In genomic region chr13:46522692-46523040, GRCh38 we compare ENCODE assay signal across 26 cellular contexts. TPM values are rescaled to one million over a fixed set of nuclear protein-coding genes. Genes with fewer than 3 reads are reported as not detected.
A peak's percentile ranks its signal among the peaks of the same experiment; 100 is the strongest.
DNase-seq lines count a peak whose midpoint lies in the region; ATAC-seq and TF ChIP-seq lines count a peak whose summit lies in the region.
"Had no signal": no experiment of that assay in that cellular context is flagged by ENCODE, and none has a peak within 500 bp of the region (broad histone marks: within the 10 kb centered on the region; RNA-seq: fewer than 3 reads in every experiment).

No MANE protein-coding gene starts in this region.

- no peak overlapping the region for H2BK15ac ChIP-seq in mesenchymal stem cell (ENCODE audit: low read depth, poor library complexity, severe bottlenecking)

- no peaks in the 10 kb centered on the region for H3K9me2 ChIP-seq in PC-9 (ENCODE audit: insufficient read depth)

- WGBS in heart left ventricle, 4 donors: 61 to 77% (median 64%) methylated on average over 1 of the region's 1 CpG
- WGBS in mesenchymal stem cell: no CpG with 5 or more reads among the region's 1 CpG

- H3K14ac ChIP-seq in mesenchymal stem cell (ENCODE audit: low read length in 2 of 2): no peak overlapping the region

- H2BK120ac ChIP-seq in mesenchymal stem cell (ENCODE audit: low read depth, low read length): no peak overlapping the region

- H3K9me3 Mint-ChIP-seq in neural crest cell: peaks cover 7% of the 10 kb centered on the region
- H3K9me3 Mint-ChIP-seq: HFFc6 had no signal

- no peaks in the 10 kb centered on the region for H3K79me2 ChIP-seq in PC-9 (ENCODE audit: low read depth)

- peaks cover 3% of the 10 kb centered on the region for H3K36me3 Mint-ChIP-seq in neural crest cell (ENCODE audit: low read depth)
- H3K36me3 Mint-ChIP-seq: CD14-positive monocyte had no signal

- H2AK5ac ChIP-seq in mesenchymal stem cell (ENCODE audit: low read length, severe bottlenecking): no peak overlapping the region

- no TSS peak for BruUV-seq in PC-9 (replicated peaks; lab: Mats Ljungman, UMichigan)

- no peaks in the 10 kb centered on the region for H3F3A ChIP-seq in PC-9 (ENCODE audit: insufficient read depth, low read depth)

- no peaks in the 10 kb centered on the region for H3K27me3 Mint-ChIP-seq in neural crest cell (ENCODE audit: low read depth)

- H3K4ac ChIP-seq in mesenchymal stem cell (ENCODE audit: low read depth in 1 of 2, low read length in 2 of 2): no peak overlapping the region

- DNase-seq in left ventricle myocardium inferior (no peak), heart left ventricle (no peak), dermis blood vessel endothelial cell (peak; percentile 25), mesenchymal stem cell (no peak), neural crest cell (ENCODE audit: low read depth, low spot score) (no peak), PC-9 (no peak), NCI-H2081 treated with DMSO at 0.1 percent for 48 hours (lab: John Stamatoyannopoulos, UW) (no peak), SW480 (ENCODE audit: low spot score) (no peak)
- DNase-seq: 8988T; ACHN; AML-193; BE2C; Calu3; CD4-positive, alpha-beta T cell; CD8-positive, alpha-beta memory T cell; COR-L47; DMS79; EL; GF-D8; H9; HFFc6 had no signal

- peaks cover 6% of the 10 kb centered on the region for H3K9me3 ChIP-seq in left ventricle myocardium inferior (replicated peaks)
- peaks cover 0 to 8% (median 2%) of the 10 kb centered on the region in 12 donors for H3K9me3 ChIP-seq in heart left ventricle
- H3K9me3 ChIP-seq in mesenchymal stem cell (ENCODE audit: control insufficient read depth, low read length): no peaks in the 10 kb centered on the region
- H3K9me3 ChIP-seq in PC-9 (ENCODE audit: insufficient read depth, low read depth): no peaks in the 10 kb centered on the region
- H3K9me3 ChIP-seq: A549, BE2C had no signal

- no peak overlapping the region for H4K91ac ChIP-seq in mesenchymal stem cell (ENCODE audit: low read length)

- H3K4me1 ChIP-seq in left ventricle myocardium inferior (peaks cover 35% of the 10 kb centered on the region), heart left ventricle (peaks cover 6 to 37% (median 20%) of the 10 kb centered on the region in 12 donors), mesenchymal stem cell (ENCODE audit: control insufficient read depth, insufficient read depth, low read depth, low read length) (peaks cover 4% of the 10 kb centered on the region), PC-9 (replicated peaks; ENCODE audit: insufficient read depth) (no peaks in the 10 kb centered on the region)
- H3K4me1 ChIP-seq: BE2C had no signal

- no peak overlapping the region for H4K8ac ChIP-seq in mesenchymal stem cell (ENCODE audit: low read length)

- no peaks in the 10 kb centered on the region for H3K79me1 ChIP-seq in mesenchymal stem cell (replicated peaks; ENCODE audit: low read length, poor library complexity, severe bottlenecking)

- CTCF ChIA-PET in PC-9 (lab: Charles Lee): no interaction called here

- peaks cover 71% of the 10 kb centered on the region for H3K4me1 Mint-ChIP-seq in neural crest cell
- H3K4me1 Mint-ChIP-seq: CD8-positive, alpha-beta memory T cell; GM23338 had no signal

- POLR2A ChIA-PET in PC-9 (lab: Charles Lee; ENCODE audit: unreplicated experiment): no interaction called here

- H2BK12ac ChIP-seq in mesenchymal stem cell (ENCODE audit: low read length in 2 of 2): no peak overlapping the region

- no peaks in the 10 kb centered on the region for H4K20me1 ChIP-seq in PC-9 (ENCODE audit: insufficient read depth)
- H4K20me1 ChIP-seq: BLaER1 treated with 17β-estradiol and CSF1 and Interleukin-3, amounts not matched to agents 10 nM and 100 nM had no signal

- H2AFZ ChIP-seq in mesenchymal stem cell (ENCODE audit: low read depth, low read length): no peak overlapping the region
- H2AFZ ChIP-seq in PC-9: no peak overlapping the region
- H2AFZ ChIP-seq: GM23338 had no signal

- intact Hi-C loops in left ventricle myocardium inferior (cut with micrococcal nuclease): no loop called here
- intact Hi-C loops in heart left ventricle (cut with DNase I): no loop called here
- intact Hi-C loops in PC-9 (cut with micrococcal nuclease; ENCODE audit: unreplicated experiment): no loop called here

- no peak overlapping the region for H3K18ac ChIP-seq in mesenchymal stem cell (ENCODE audit: low read depth in 1 of 2, low read length in 2 of 2)

- no peak overlapping the region for H3K4me3 Mint-ChIP-seq in neural crest cell
- H3K4me3 Mint-ChIP-seq: CD14-positive monocyte; CD4-positive, alpha-beta T cell; CD8-positive, alpha-beta memory T cell; GM23338; H9; HFFc6 had no signal

- H3K27me3 ChIP-seq in left ventricle myocardium inferior (ENCODE audit: low read depth) (no peaks in the 10 kb centered on the region), heart left ventricle (no peaks in the 10 kb centered on the region), mesenchymal stem cell (ENCODE audit: control insufficient read depth in 1 of 2, insufficient read depth in 1 of 2, low read length in 2 of 2) (peaks cover 0 to 8% of the 10 kb centered on the region in 2 experiments), PC-9 (ENCODE audit: insufficient read depth, low read depth) (peaks cover 14% of the 10 kb centered on the region)
- H3K27me3 ChIP-seq: BE2C; BLaER1 treated with 17β-estradiol and CSF1 and Interleukin-3, amounts not matched to agents 10 nM and 100 nM had no signal

- ATAC-seq in heart left ventricle: no peak
- ATAC-seq: A549, GM23338, HCT116 had no signal

- peak overlapping the region; percentile 1 for H3K9ac ChIP-seq in mesenchymal stem cell (ENCODE audit: low read length)
- H3K9ac ChIP-seq: BLaER1 treated with 17β-estradiol and CSF1 and Interleukin-3, amounts not matched to agents 10 nM and 100 nM had no signal

- H3K27ac ChIP-seq in left ventricle myocardium inferior (replicated peaks) (peak overlapping the region; percentile 54), heart left ventricle (peak overlapping the region in 5 of 12 donors; percentile 18 to 41 (median 24)), mesenchymal stem cell (ENCODE audit: low read length, poor library complexity, severe bottlenecking) (no peak overlapping the region), PC-9 (no peak overlapping the region)
- H3K27ac ChIP-seq: A549; BLaER1 treated with 17β-estradiol and CSF1 and Interleukin-3, amounts not matched to agents 10 nM and 100 nM had no signal

- H3K36me3 ChIP-seq in left ventricle myocardium inferior (no peaks in the 10 kb centered on the region), heart left ventricle (no peaks in the 10 kb centered on the region), mesenchymal stem cell (ENCODE audit: control insufficient read depth in 1 of 2, insufficient read depth in 2 of 2, low read depth in 1 of 2, low read length in 2 of 2) (no peaks in the 10 kb centered on the region), PC-9 (ENCODE audit: low read depth) (no peaks in the 10 kb centered on the region)
- H3K36me3 ChIP-seq: BE2C; BLaER1 treated with 17β-estradiol and CSF1 and Interleukin-3, amounts not matched to agents 10 nM and 100 nM had no signal

- H2BK5ac ChIP-seq in mesenchymal stem cell (ENCODE audit: low read depth, low read length, poor library complexity, severe bottlenecking): no peak overlapping the region

- H3K23ac ChIP-seq in mesenchymal stem cell (ENCODE audit: low read length in 2 of 2): no peak overlapping the region

- no peak overlapping the region for H3K4me2 ChIP-seq in mesenchymal stem cell (ENCODE audit: low read length, poor library complexity, severe bottlenecking)
- no peak overlapping the region for H3K4me2 ChIP-seq in PC-9
- H3K4me2 ChIP-seq: A549; BLaER1 treated with 17β-estradiol and CSF1 and Interleukin-3, amounts not matched to agents 10 nM and 100 nM; GM23338 had no signal

- TF ChIP-seq CTCF in left ventricle myocardium inferior (IDR thresholded peaks at IDR 0.05; ENCODE audit: borderline replicate concordance) (no peak), heart left ventricle (IDR thresholded peaks at IDR 0.05) (no peak), neural crest cell (conservative IDR thresholded peaks at IDR 0.05) (no peak), PC-9 (conservative IDR thresholded peaks at IDR 0.05) (no peak)

- TF ChIP-seq POLR2A in heart left ventricle (IDR thresholded peaks at IDR 0.05): no peak

- H3K27ac Mint-ChIP-seq in neural crest cell (ENCODE audit: unreplicated experiment): peak overlapping the region; percentile 89
- H3K27ac Mint-ChIP-seq: CD14-positive monocyte; CD4-positive, alpha-beta T cell; CD8-positive, alpha-beta memory T cell; GM23338; H9; HFFc6 had no signal

- H3K4me3 ChIP-seq in left ventricle myocardium inferior (no peak overlapping the region), heart left ventricle (no peak overlapping the region), mesenchymal stem cell (ENCODE audit: insufficient read depth in 1 of 2, low read depth in 1 of 2, low read length in 2 of 2) (no peak overlapping the region), PC-9 (no peak overlapping the region)
- H3K4me3 ChIP-seq: A549; BLaER1 treated with 17β-estradiol and CSF1 and Interleukin-3, amounts not matched to agents 10 nM and 100 nM; GM23338 had no signal

RNA-seq across cellular contexts. Expression of gene LRCH1, which starts 30.3 kb away (rescaled TPM):
- 13.1 TPM for total RNA-seq in left ventricle myocardium inferior
- total RNA-seq in heart left ventricle: 10 to 100 TPM in 8 of 9 donors, 1 to 10 TPM in 1; 9.8 to 20.1 (median 12.9) TPM
- polyA plus RNA-seq in heart left ventricle: 1 to 10 TPM; 4.5 to 6.4 TPM
- total RNA-seq in dermis blood vessel endothelial cell: 21.8 and 25.7 TPM in 2 replicates
- polyA plus RNA-seq in mesenchymal stem cell (2013, experiment 1 of 2): 8.2 TPM
- polyA plus RNA-seq in mesenchymal stem cell (2013, experiment 2 of 2): 7.9 TPM
- total RNA-seq in neural crest cell: 15.4 and 15.8 TPM in 2 replicates
- 10.5 TPM in 2 replicates for total RNA-seq in PC-9 (2021)
